In genomic region chr3:184337315-184337714, GRCh38 we compare ENCODE assay signal across 8 cellular contexts. TPM values are rescaled to one million over a fixed set of nuclear protein-coding genes. Genes with fewer than 3 reads are reported as not detected.
A peak's percentile ranks its signal among the peaks of the same experiment; 100 is the strongest.
DNase-seq lines count a peak whose midpoint lies in the region; ATAC-seq, FAIRE-seq and TF ChIP-seq lines count a peak whose summit lies in the region.

Gene FAM131A (plus strand): TSS chr3:184337600. CDS start chr3:184337631, 31 bp downstream.

- H3K27me3 ChIP-seq in testis: no peaks in the 10 kb centered on the region

- H3K9me3 Mint-ChIP-seq in memory B cell: no peaks in the 10 kb centered on the region

- peaks cover 17% of the 10 kb centered on the region for H3K4me1 Mint-ChIP-seq in memory B cell

- no peak for ATAC-seq in memory B cell (ENCODE audit: low read depth)
- no peak for ATAC-seq in HG03108 (IDR thresholded peaks at IDR 0.05; ENCODE audit: unreplicated experiment)

- DNase-seq in AG20443 (ENCODE audit: low spot score) (peak; percentile 47), NCI-H460 (ENCODE audit: extremely low read depth, low read depth) (no peak), dermis microvascular lymphatic vessel endothelial cell (ENCODE audit: low read depth in 2 of 2) (peak in 1 of 2 donors; percentile 21), memory B cell (ENCODE audit: low spot score in 2 of 2) (no peak), testis (peak; percentile 80), retina (no peak), H54 (ENCODE audit: insufficient read length, low spot score) (no peak)

- no peaks in the 10 kb centered on the region for H3K9me3 ChIP-seq in testis

- H3K4me1 ChIP-seq in testis: peaks cover 31% of the 10 kb centered on the region

- peak within 1 kb of the TSS; percentile 96 to 98 for H3K27ac ChIP-seq in testis

- peaks cover 6% of the 10 kb centered on the region for H3K27me3 Mint-ChIP-seq in memory B cell

- FAIRE-seq in H54 (lab: Jason Lieb, UNC): no peak

- H3K27ac Mint-ChIP-seq in memory B cell: no peak within 1 kb of the TSS

- WGBS in testis, 2 donors: 41 to 46% methylated on average over 7 to 8 of the region's 8 CpGs

- intact Hi-C loops in testis (cut with DNase I; ENCODE audit: low total_unique reads): no loop called here

- H3K36me3 ChIP-seq in testis (ENCODE audit: low read depth, missing control alignments): no peaks in the 10 kb centered on the region

- peak within 1 kb of the TSS; percentile 77 to 95 for H3K4me3 ChIP-seq in testis

- no peak for TF ChIP-seq CTCF in testis (IDR thresholded peaks at IDR 0.05)

- TF ChIP-seq POLR2A in testis (IDR thresholded peaks at IDR 0.05) (no peak), H54 (IDR thresholded peaks at IDR 0.05; ENCODE audit: low read depth, low read length) (no peak)

- peak within 1 kb of the TSS; percentile 87 for H3K4me3 Mint-ChIP-seq in memory B cell

- peaks cover 9% of the 10 kb centered on the region for H3K36me3 Mint-ChIP-seq in memory B cell

RNA-seq across cellular contexts. Expression of gene FAM131A, which starts in this region (rescaled TPM):
- total RNA-seq in NCI-H460 (2014; rRNA removed; shearing (Covaris generic)): 10.7 and 12.6 TPM in 2 replicates
- polyA plus RNA-seq in NCI-H460 (2014; cell fraction: nucleus; rRNA removed): 22.3 and 25.4 TPM in 2 replicates
- total RNA-seq in dermis microvascular lymphatic vessel endothelial cell: 25.2 and 43.9 TPM in 2 replicates
- 10 to 100 TPM; 75.9 to 77.2 TPM for total RNA-seq in testis
- polyA plus RNA-seq in testis (ENCODE audit: insufficient read depth, low read depth, low replicate concordance): 28.1 TPM

Comparison
In these comparisons a context has a peak if more than half of its experiments do, and no peak if none do; other contexts are left out.
1. DNase-seq: peak in AG20443 (single experiment) and testis (single experiment); none in NCI-H460 (single experiment), memory B cell (0 of 2), retina (single experiment) and H54 (single experiment).